ENCODE assay signal across 8 cellular contexts in the genomic region with DNA sequence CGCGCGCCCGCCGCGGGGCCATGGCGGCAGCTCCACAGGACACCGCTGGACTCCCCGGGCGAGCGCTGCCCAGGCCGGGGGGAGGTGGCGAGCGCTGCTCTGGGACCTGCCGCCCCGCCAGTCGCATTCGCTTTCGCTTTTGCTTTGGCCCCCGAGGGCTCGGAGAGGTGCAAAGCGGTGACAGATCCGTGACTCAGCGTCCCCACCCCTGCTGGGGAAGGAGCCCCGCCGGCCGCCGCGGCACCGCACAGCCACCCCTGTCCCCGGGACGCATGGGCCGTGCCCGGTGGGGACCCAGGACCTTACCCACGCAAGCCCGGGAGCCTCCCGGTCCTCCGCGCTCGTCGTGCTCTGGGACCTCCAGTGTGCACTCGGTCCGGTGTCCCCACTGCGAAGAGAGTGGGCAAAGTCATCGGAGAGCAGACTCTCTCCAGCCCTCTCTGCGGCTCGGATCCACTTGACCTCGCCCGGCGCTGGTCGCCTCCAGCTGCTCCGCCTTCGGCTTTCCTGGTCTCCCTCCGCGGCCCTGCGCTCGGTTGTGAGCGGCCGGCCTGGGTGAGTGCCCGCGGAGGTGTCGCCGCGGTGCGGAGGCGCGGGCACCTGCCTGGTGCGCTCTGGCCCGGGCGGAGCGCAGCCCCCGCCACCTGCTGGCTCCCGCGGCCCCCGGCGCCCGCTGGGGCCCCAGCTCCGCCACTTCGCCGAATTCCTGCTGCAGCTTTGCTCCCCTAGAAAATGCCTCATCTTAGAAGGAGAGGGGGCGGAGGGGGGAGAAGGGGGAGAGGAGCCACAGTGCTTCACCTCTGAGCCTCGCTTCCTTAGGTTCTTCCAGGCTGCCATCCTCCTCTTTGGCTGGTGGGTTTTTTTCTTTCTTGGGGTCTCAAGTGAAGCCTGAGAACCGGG. TPM values are rescaled to one million over a fixed set of nuclear protein-coding genes. Genes with fewer than 3 reads are reported as not detected.
A peak's percentile ranks its signal among the peaks of the same experiment; 100 is the strongest.
DNase-seq lines count a peak whose midpoint lies in the region; ATAC-seq, FAIRE-seq and TF ChIP-seq lines count a peak whose summit lies in the region.

A gene with protein sequence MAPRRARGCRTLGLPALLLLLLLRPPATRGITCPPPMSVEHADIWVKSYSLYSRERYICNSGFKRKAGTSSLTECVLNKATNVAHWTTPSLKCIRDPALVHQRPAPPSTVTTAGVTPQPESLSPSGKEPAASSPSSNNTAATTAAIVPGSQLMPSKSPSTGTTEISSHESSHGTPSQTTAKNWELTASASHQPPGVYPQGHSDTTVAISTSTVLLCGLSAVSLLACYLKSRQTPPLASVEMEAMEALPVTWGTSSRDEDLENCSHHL (minus strand): TSS at position 73 of the 900 bp plus-strand sequence. CDS start 51 bp downstream, at position 22.

- H3F3A ChIP-seq in GM23338 (replicated peaks; ENCODE audit: low read depth) = 0 out of 2 replicates have a peak, but pooled peaks cover 6% of the 10 kb centered on the region

- TF ChIP-seq POLR2A in GM10847 (IDR thresholded peaks at IDR 0.05; ENCODE audit: extremely low read depth, insufficient read length) = peak; percentile 32

- POLR2A ChIA-PET in WTC11 (lab: Charles Lee) = interaction anchor here (0.6 kb wide), 3 partner anchors 73 to 277 kb away, joined by 3 to 4 read pairs (median 3); no protein-coding TSS in a partner anchor

- peaks cover 9% of the 10 kb centered on the region for H3K4me1 Mint-ChIP-seq in GM23338
- peaks cover 18% of the 10 kb centered on the region for H3K4me1 Mint-ChIP-seq in WTC11

- H3K4me3 Mint-ChIP-seq in GM23338 (peak within 1 kb of the TSS; percentile 87), WTC11 (peak within 1 kb of the TSS; percentile 80)

- peak within 1 kb of the TSS; percentile 98 for H2AFZ ChIP-seq in GM23338

- H3K4me1 ChIP-seq in GM23338 (ENCODE audit: insufficient read depth) = peaks cover 15% of the 10 kb centered on the region

- peak; percentile 78 for DNase-seq in GM23338 (ENCODE audit: low spot score)
- DNase-seq in WTC11 (ENCODE audit: low spot score) = peak; percentile 71
- peak; percentile 56 for DNase-seq in bronchial epithelial cell (ENCODE audit: low read depth)
- peak; percentile 43 for DNase-seq in kidney glomerular epithelial cell (lab: John Stamatoyannopoulos, UW)
- peak; percentile 80 to 82 for DNase-seq in stimulated activated CD4-positive, alpha-beta T cell treated with anti-CD3 and anti-CD28 coated beads, Interleukin-1b, Interleukin-23, amount 100 ng/mL, for 4 hours (ENCODE audit: low read depth in 2 of 2)
- no peak for DNase-seq in D721Med (ENCODE audit: insufficient read length, low spot score)

- H3K36me3 Mint-ChIP-seq in GM23338 (ENCODE audit: low read depth) (peaks cover 2% of the 10 kb centered on the region; the same call in 1 of the 3 replicates), WTC11 (no peaks in the 10 kb centered on the region)

- CTCF ChIA-PET in WTC11 (lab: Charles Lee) = interaction anchor here (0.5 to 3.0 kb wide), 5 partner anchors 19 to 1433 kb away, joined by 3 to 12 read pairs (median 5); a partner anchor contains a TSS

- TF ChIP-seq CTCF in GM23338 (conservative IDR thresholded peaks at IDR 0.05; ENCODE audit: low read depth in 2 of 2) (no peak), LNCAP (IDR thresholded peaks at IDR 0.05) (peak; percentile 37; the same call in 1 of the 2 replicates), WTC11 (IDR thresholded peaks at IDR 0.05) (no peak), bronchial epithelial cell (IDR thresholded peaks at IDR 0.05; ENCODE audit: insufficient read depth, low read length, severe bottlenecking) (no peak), D721Med (IDR thresholded peaks at IDR 0.05; ENCODE audit: insufficient read depth, missing control alignments) (no peak)

- H3K4me2 ChIP-seq in GM23338 = peak within 1 kb of the TSS; percentile 91

- no peaks in the 10 kb centered on the region for H3K9me2 ChIP-seq in GM23338 (ENCODE audit: insufficient read depth)

- H3K36me3 ChIP-seq in GM23338 (ENCODE audit: insufficient read depth) (no peaks in the 10 kb centered on the region), bronchial epithelial cell (ENCODE audit: control insufficient read depth, insufficient read depth, low read length) (no peaks in the 10 kb centered on the region)

- H3K27me3 Mint-ChIP-seq in GM23338 (ENCODE audit: insufficient read depth, low read depth, poor library complexity) (peaks cover 42% of the 10 kb centered on the region), WTC11 (ENCODE audit: low read depth) (peaks cover 55% of the 10 kb centered on the region)

- H3K27ac Mint-ChIP-seq in GM23338 (no peak within 1 kb of the TSS), WTC11 (no peak within 1 kb of the TSS)

- H3K27me3 ChIP-seq in GM23338 (ENCODE audit: insufficient read depth) = peaks cover 55% of the 10 kb centered on the region
- H3K27me3 ChIP-seq in bronchial epithelial cell (ENCODE audit: control insufficient read depth, insufficient read depth, low read length) = no peaks in the 10 kb centered on the region

- no peaks in the 10 kb centered on the region for H4K20me1 ChIP-seq in GM23338 (replicated peaks; ENCODE audit: insufficient read depth)

- FAIRE-seq in bronchial epithelial cell (lab: Jason Lieb, UNC) (no peak), D721Med (lab: Jason Lieb, UNC) (no peak)

- H3K4me3 ChIP-seq in GM23338 (peak within 1 kb of the TSS; percentile 83), bronchial epithelial cell (ENCODE audit: low read depth, low read length) (peak within 1 kb of the TSS; percentile 89)

- H3K9me3 Mint-ChIP-seq in GM23338 (no peaks in the 10 kb centered on the region; the same call in 2 of the 3 replicates), WTC11 (no peaks in the 10 kb centered on the region)

- H3K27ac ChIP-seq in GM23338 (ENCODE audit: low read depth) = no peak within 1 kb of the TSS

- ATAC-seq in GM23338 (peak; percentile 85), WTC11 (peak; percentile 77)

- no peaks in the 10 kb centered on the region for H3K79me2 ChIP-seq in GM23338 (replicated peaks; ENCODE audit: insufficient read depth)

TF ChIP-seq in GM23338, 12 proteins besides CTCF, POLR2A, EP300 and RAD21 (continues in another document):
- TF ChIP-seq, protein P1, sequence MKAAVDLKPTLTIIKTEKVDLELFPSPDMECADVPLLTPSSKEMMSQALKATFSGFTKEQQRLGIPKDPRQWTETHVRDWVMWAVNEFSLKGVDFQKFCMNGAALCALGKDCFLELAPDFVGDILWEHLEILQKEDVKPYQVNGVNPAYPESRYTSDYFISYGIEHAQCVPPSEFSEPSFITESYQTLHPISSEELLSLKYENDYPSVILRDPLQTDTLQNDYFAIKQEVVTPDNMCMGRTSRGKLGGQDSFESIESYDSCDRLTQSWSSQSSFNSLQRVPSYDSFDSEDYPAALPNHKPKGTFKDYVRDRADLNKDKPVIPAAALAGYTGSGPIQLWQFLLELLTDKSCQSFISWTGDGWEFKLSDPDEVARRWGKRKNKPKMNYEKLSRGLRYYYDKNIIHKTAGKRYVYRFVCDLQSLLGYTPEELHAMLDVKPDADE (IDR thresholded peaks at IDR 0.05) = no peak
- peak; percentile 37 for TF ChIP-seq EZH2 (IDR thresholded peaks at IDR 0.05; ENCODE audit: low read depth, unreplicated experiment)
- no peak for TF ChIP-seq ZNF114 (CRISPR knock-in tag; IDR thresholded peaks at IDR 0.05)
- TF ChIP-seq JUNB (IDR thresholded peaks at IDR 0.05; ENCODE audit: unreplicated experiment) = no peak
- no peak for TF ChIP-seq ZNF331 (CRISPR knock-in tag; IDR thresholded peaks at IDR 0.05; ENCODE audit: low read depth)

TF ChIP-seq in WTC11, 78 proteins besides CTCF, POLR2A, EP300 and RAD21 (continues in another document):
- TF ChIP-seq, protein P2, sequence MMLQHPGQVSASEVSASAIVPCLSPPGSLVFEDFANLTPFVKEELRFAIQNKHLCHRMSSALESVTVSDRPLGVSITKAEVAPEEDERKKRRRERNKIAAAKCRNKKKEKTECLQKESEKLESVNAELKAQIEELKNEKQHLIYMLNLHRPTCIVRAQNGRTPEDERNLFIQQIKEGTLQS (CRISPR knock-in tag; conservative IDR thresholded peaks at IDR 0.05) = no peak
- TF ChIP-seq, protein P3, sequence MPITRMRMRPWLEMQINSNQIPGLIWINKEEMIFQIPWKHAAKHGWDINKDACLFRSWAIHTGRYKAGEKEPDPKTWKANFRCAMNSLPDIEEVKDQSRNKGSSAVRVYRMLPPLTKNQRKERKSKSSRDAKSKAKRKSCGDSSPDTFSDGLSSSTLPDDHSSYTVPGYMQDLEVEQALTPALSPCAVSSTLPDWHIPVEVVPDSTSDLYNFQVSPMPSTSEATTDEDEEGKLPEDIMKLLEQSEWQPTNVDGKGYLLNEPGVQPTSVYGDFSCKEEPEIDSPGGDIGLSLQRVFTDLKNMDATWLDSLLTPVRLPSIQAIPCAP (CRISPR knock-in tag; IDR thresholded peaks at IDR 0.05) = peak; percentile 54; the same call in 1 of the 2 replicates
- peak; percentile 89; the same call in 1 of the 2 replicates for TF ChIP-seq KAT7 (CRISPR knock-in tag; IDR thresholded peaks at IDR 0.05; ENCODE audit: borderline replicate concordance)
- TF ChIP-seq, protein P4, sequence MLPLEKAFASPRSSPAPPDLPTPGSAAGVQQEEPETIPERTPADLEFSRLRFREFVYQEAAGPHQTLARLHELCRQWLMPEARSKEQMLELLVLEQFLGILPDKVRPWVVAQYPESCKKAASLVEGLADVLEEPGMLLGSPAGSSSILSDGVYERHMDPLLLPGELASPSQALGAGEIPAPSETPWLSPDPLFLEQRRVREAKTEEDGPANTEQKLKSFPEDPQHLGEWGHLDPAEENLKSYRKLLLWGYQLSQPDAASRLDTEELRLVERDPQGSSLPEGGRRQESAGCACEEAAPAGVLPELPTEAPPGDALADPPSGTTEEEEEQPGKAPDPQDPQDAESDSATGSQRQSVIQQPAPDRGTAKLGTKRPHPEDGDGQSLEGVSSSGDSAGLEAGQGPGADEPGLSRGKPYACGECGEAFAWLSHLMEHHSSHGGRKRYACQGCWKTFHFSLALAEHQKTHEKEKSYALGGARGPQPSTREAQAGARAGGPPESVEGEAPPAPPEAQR (CRISPR knock-in tag; IDR thresholded peaks at IDR 0.05) = no peak

RNA-seq across cellular contexts. Expression of the gene that starts here (rescaled TPM):
- 1.1 and 1.6 TPM in 2 replicates for total RNA-seq in GM23338 (2014; rRNA removed; shearing (Covaris generic))
- 1.9 and 2.2 TPM in 2 replicates for polyA plus RNA-seq in GM23338 (2016; fragmentation: Nextera tagmentation; extraction: Ambion mirVana)
- 1.9 to 2.2 TPM (median 2.0 TPM) in 3 replicates for total RNA-seq in WTC11 (2021)
- total RNA-seq in bronchial epithelial cell = 0.51 and 0.79 TPM in 2 replicates

Comparison
In these comparisons a context has a peak if more than half of its experiments do, and no peak if none do; other contexts are left out.
1. Peak in DNase-seq and H3K4me3 ChIP-seq in bronchial epithelial cell; RNA of the gene not detected or under 1 TPM.